15 cellular contexts compared by ENCODE assay signal in genomic region chr2:8513601-8514273, GRCh38.
DNase-seq lines count a peak whose midpoint lies in the region; ATAC-seq and TF ChIP-seq lines count a peak whose summit lies in the region.
"Had no signal": no experiment of that assay in that cellular context is flagged by ENCODE, and none has a peak within 500 bp of the region (broad histone marks: within the 10 kb centered on the region; RNA-seq: fewer than 3 reads in every experiment).

No MANE protein-coding gene starts in this region.

- no peak overlapping the region for H3K4me2 ChIP-seq in OCI-LY1 (ENCODE audit: low read length)

- H3F3A ChIP-seq in OCI-LY1 (ENCODE audit: insufficient read depth, low read length): no peaks in the 10 kb centered on the region

- H3K4me3 ChIP-seq in OCI-LY1 (ENCODE audit: low read depth, low read length, poor library complexity, severe bottlenecking): no peak overlapping the region
- H3K4me3 ChIP-seq: left ventricle myocardium inferior, mucosa of descending colon had no signal

- H3K9me3 Mint-ChIP-seq in activated naive CD4-positive, alpha-beta T cell treated with anti-CD3 and anti-CD28 coated beads, Interleukin-2, amount 50 U/mL, for 24 hours: peaks cover 4% of the 10 kb centered on the region
- peaks cover 10% of the 10 kb centered on the region for H3K9me3 Mint-ChIP-seq in central memory CD8-positive, alpha-beta T cell
- peaks cover 23% of the 10 kb centered on the region for H3K9me3 Mint-ChIP-seq in stimulated activated memory B cell treated with anti-CD40 and anti-IgM and Interleukin-4, amounts not matched to agents 10 μg/mL and 1 μg/mL and 100 μg/mL, for 72 hours

- no peaks in the 10 kb centered on the region for H3K9me2 ChIP-seq in OCI-LY1 (ENCODE audit: low read depth, low read length)

- H3K27me3 ChIP-seq in OCI-LY1 (ENCODE audit: insufficient read depth, low read length): no peaks in the 10 kb centered on the region

- no peak for TF ChIP-seq CTCF in OCI-LY1 (IDR thresholded peaks at IDR 0.05; ENCODE audit: low read length)

- no peaks in the 10 kb centered on the region for H3K27me3 Mint-ChIP-seq in activated naive CD4-positive, alpha-beta T cell treated with anti-CD3 and anti-CD28 coated beads, Interleukin-2, amount 50 U/mL, for 24 hours
- no peaks in the 10 kb centered on the region for H3K27me3 Mint-ChIP-seq in central memory CD8-positive, alpha-beta T cell
- peaks cover 9% of the 10 kb centered on the region for H3K27me3 Mint-ChIP-seq in stimulated activated memory B cell treated with anti-CD40 and anti-IgM and Interleukin-4, amounts not matched to agents 10 μg/mL and 1 μg/mL and 100 μg/mL, for 72 hours

- H3K27ac Mint-ChIP-seq in activated naive CD4-positive, alpha-beta T cell treated with anti-CD3 and anti-CD28 coated beads, Interleukin-2, amount 50 U/mL, for 24 hours: peak overlapping the region; percentile 75
- peak overlapping the region; percentile 73 for H3K27ac Mint-ChIP-seq in central memory CD8-positive, alpha-beta T cell (ENCODE audit: low read depth)
- H3K27ac Mint-ChIP-seq in stimulated activated memory B cell treated with anti-CD40 and anti-IgM and Interleukin-4, amounts not matched to agents 10 μg/mL and 1 μg/mL and 100 μg/mL, for 72 hours: peak overlapping the region; percentile 82

- DNase-seq in activated naive CD4-positive, alpha-beta T cell treated with Interleukin-2 at 50 U/mL for 16 hours: no peak
- no peak for DNase-seq in central memory CD8-positive, alpha-beta T cell (ENCODE audit: low spot score in 2 of 2)
- DNase-seq in erythroblast (lab: John Stamatoyannopoulos, UW) (no peak), amniotic stem cell (lab: John Stamatoyannopoulos, UW) (no peak)
- DNase-seq: activated CD8-positive, alpha-beta memory T cell treated with anti-CD3 and anti-CD28 coated beads, Interleukin-2, amount 50 U/mL, for 4 hours; left ventricle myocardium inferior; NCI-H2029 had no signal

- H3K4me3 Mint-ChIP-seq in activated naive CD4-positive, alpha-beta T cell treated with anti-CD3 and anti-CD28 coated beads, Interleukin-2, amount 50 U/mL, for 24 hours: peak overlapping the region; percentile 38
- peak overlapping the region; percentile 39 for H3K4me3 Mint-ChIP-seq in central memory CD8-positive, alpha-beta T cell
- no peak overlapping the region for H3K4me3 Mint-ChIP-seq in stimulated activated memory B cell treated with anti-CD40 and anti-IgM and Interleukin-4, amounts not matched to agents 10 μg/mL and 1 μg/mL and 100 μg/mL, for 72 hours

- peaks cover 31% of the 10 kb centered on the region for H3K4me1 Mint-ChIP-seq in activated naive CD4-positive, alpha-beta T cell treated with anti-CD3 and anti-CD28 coated beads, Interleukin-2, amount 50 U/mL, for 24 hours
- peaks cover 64% of the 10 kb centered on the region for H3K4me1 Mint-ChIP-seq in central memory CD8-positive, alpha-beta T cell
- peaks cover 37% of the 10 kb centered on the region for H3K4me1 Mint-ChIP-seq in stimulated activated memory B cell treated with anti-CD40 and anti-IgM and Interleukin-4, amounts not matched to agents 10 μg/mL and 1 μg/mL and 100 μg/mL, for 72 hours

- H3K79me2 ChIP-seq in OCI-LY1 (ENCODE audit: insufficient read depth, low read length): no peaks in the 10 kb centered on the region

- no peak for TF ChIP-seq POLR2A in erythroblast (IDR thresholded peaks at IDR 0.05; ENCODE audit: low read length)

- peaks cover 8% of the 10 kb centered on the region for H3K36me3 Mint-ChIP-seq in activated naive CD4-positive, alpha-beta T cell treated with anti-CD3 and anti-CD28 coated beads, Interleukin-2, amount 50 U/mL, for 24 hours
- peaks cover 2% of the 10 kb centered on the region for H3K36me3 Mint-ChIP-seq in central memory CD8-positive, alpha-beta T cell (ENCODE audit: insufficient read depth)
- H3K36me3 Mint-ChIP-seq in stimulated activated memory B cell treated with anti-CD40 and anti-IgM and Interleukin-4, amounts not matched to agents 10 μg/mL and 1 μg/mL and 100 μg/mL, for 72 hours: peaks cover 13% of the 10 kb centered on the region
- H3K36me3 Mint-ChIP-seq: IgD-negative memory B cell had no signal

- no peaks in the 10 kb centered on the region for H4K20me1 ChIP-seq in OCI-LY1 (ENCODE audit: insufficient read depth, low read length)

- no peak overlapping the region for H2AFZ ChIP-seq in OCI-LY1 (ENCODE audit: low read length)

- H3K9ac ChIP-seq in OCI-LY1 (ENCODE audit: low read length): no peak overlapping the region

- no peak for ATAC-seq in central memory CD8-positive, alpha-beta T cell (replicated peaks; ENCODE audit: extremely low read depth, poor library complexity, severe bottlenecking)
- no peak for ATAC-seq in stimulated activated memory B cell treated with anti-CD40 and anti-IgM and Interleukin-4, amounts not matched to agents 10 μg/mL and 1 μg/mL and 100 μg/mL, for 72 hours
- no peak for ATAC-seq in HG02759 (IDR thresholded peaks at IDR 0.05; ENCODE audit: unreplicated experiment)
- ATAC-seq: esophagus mucosa, mucosa of descending colon, sciatic nerve had no signal

- H3K9me3 ChIP-seq in OCI-LY1 (ENCODE audit: low read length): peaks cover 13% of the 10 kb centered on the region
- H3K9me3 ChIP-seq: mucosa of descending colon had no signal

- peak overlapping the region; percentile 93 for H3K27ac ChIP-seq in OCI-LY1 (ENCODE audit: low read depth, low read length, poor library complexity, severe bottlenecking)

- peaks cover 36% of the 10 kb centered on the region for H3K36me3 ChIP-seq in OCI-LY1 (ENCODE audit: insufficient read depth, low read length)
- H3K36me3 ChIP-seq: left ventricle myocardium inferior had no signal

- H3K4me1 ChIP-seq in OCI-LY1 (ENCODE audit: insufficient read depth, low read length, severe bottlenecking): peaks cover 28% of the 10 kb centered on the region
